ENCODE assay signal across 30 cellular contexts in genomic region chr2:98155721-98156120, GRCh38.
"Had no signal": no experiment of that assay in that cellular context is flagged by ENCODE, and none has a peak within 500 bp of the region (broad histone marks: within the 10 kb centered on the region; RNA-seq: fewer than 3 reads in every experiment).

No MANE protein-coding gene starts in this region.

- ATAC-seq: activated T-cell treated with anti-CD3 and anti-CD28 coated beads, Interleukin-2, amount 50 U/mL, for 72 hours; body of pancreas; lower lobe of right lung; mucosa of descending colon; stimulated activated effector memory CD8-positive, alpha-beta T cell treated with anti-CD3 and anti-CD28 coated beads, Interleukin-12 subunit alpha, Interleukin-12 subunit beta, amount 100 ng/mL, for 72 hours; stimulated activated naive CD8-positive, alpha-beta T cell treated with anti-CD3 and anti-CD28 coated beads, Interleukin-15, amount 100 ng/mL, for 72 hours had no signal

- H3K4me1 ChIP-seq: body of pancreas, lower lobe of right lung, thyroid gland, upper lobe of left lung, vagina had no signal

- H3K27me3 Mint-ChIP-seq: stimulated activated naive CD8-positive, alpha-beta T cell treated with anti-CD3 and anti-CD28 coated beads, Interleukin-15, amount 100 ng/mL, for 72 hours had no signal

- H3K36me3 ChIP-seq: esophagus muscularis mucosa, lower lobe of right lung, neutrophil, sigmoid colon, thyroid gland, upper lobe of left lung, vagina had no signal

- H3K9me3 Mint-ChIP-seq: activated CD4-positive, alpha-beta memory T cell treated with anti-CD3 and anti-CD28 coated beads, Interleukin-2, amount 10 ng/mL, durations not matched to agents 7 days and 5 days; activated CD4-positive, alpha-beta T cell treated with anti-CD3 and anti-CD28 coated beads, Interleukin-2, amount 10 ng/mL, durations not matched to agents 24 days and 14 days; activated T-cell treated with anti-CD3 and anti-CD28 coated beads, Interleukin-2, amount 50 U/mL, for 72 hours; nephron; stimulated activated effector memory CD8-positive, alpha-beta T cell treated with anti-CD3 and anti-CD28 coated beads, Interleukin-12 subunit alpha, Interleukin-12 subunit beta, amount 100 ng/mL, for 72 hours; stimulated activated naive CD8-positive, alpha-beta T cell treated with anti-CD3 and anti-CD28 coated beads, Interleukin-15, amount 100 ng/mL, for 72 hours had no signal

- FAIRE-seq: endothelial cell of umbilical vein, kidney, small intestine had no signal

- H3K4me3 ChIP-seq: body of pancreas, esophagus muscularis mucosa, lower lobe of right lung, mucosa of descending colon, sigmoid colon, thyroid gland, upper lobe of left lung, vagina had no signal

- H3K27ac Mint-ChIP-seq: activated CD4-positive, alpha-beta memory T cell treated with anti-CD3 and anti-CD28 coated beads, Interleukin-2, amount 10 ng/mL, durations not matched to agents 7 days and 5 days; activated CD4-positive, alpha-beta T cell treated with anti-CD3 and anti-CD28 coated beads, Interleukin-2, amount 10 ng/mL, durations not matched to agents 24 days and 14 days; activated naive CD8-positive, alpha-beta T cell; activated T-cell treated with anti-CD3 and anti-CD28 coated beads, Interleukin-2, amount 50 U/mL, for 72 hours; stimulated activated effector memory CD8-positive, alpha-beta T cell treated with anti-CD3 and anti-CD28 coated beads, Interleukin-12 subunit alpha, Interleukin-12 subunit beta, amount 100 ng/mL, for 72 hours; stimulated activated naive CD8-positive, alpha-beta T cell treated with anti-CD3 and anti-CD28 coated beads, Interleukin-15, amount 100 ng/mL, for 72 hours had no signal

- H3K36me3 Mint-ChIP-seq: activated naive CD8-positive, alpha-beta T cell; stimulated activated effector memory CD8-positive, alpha-beta T cell treated with anti-CD3 and anti-CD28 coated beads, Interleukin-12 subunit alpha, Interleukin-12 subunit beta, amount 100 ng/mL, for 72 hours had no signal

- H3K9me3 ChIP-seq: body of pancreas, esophagus muscularis mucosa, lower lobe of right lung, mucosa of descending colon, neutrophil, sigmoid colon, thyroid gland, upper lobe of left lung, vagina had no signal

- H3K4me3 Mint-ChIP-seq: activated CD4-positive, alpha-beta memory T cell treated with anti-CD3 and anti-CD28 coated beads, Interleukin-2, amount 10 ng/mL, durations not matched to agents 7 days and 5 days; activated CD4-positive, alpha-beta T cell treated with anti-CD3 and anti-CD28 coated beads, Interleukin-2, amount 10 ng/mL, durations not matched to agents 24 days and 14 days; activated naive CD8-positive, alpha-beta T cell; activated T-cell treated with anti-CD3 and anti-CD28 coated beads, Interleukin-2, amount 50 U/mL, for 72 hours; nephron; stimulated activated effector memory CD8-positive, alpha-beta T cell treated with anti-CD3 and anti-CD28 coated beads, Interleukin-12 subunit alpha, Interleukin-12 subunit beta, amount 100 ng/mL, for 72 hours; stimulated activated naive CD8-positive, alpha-beta T cell treated with anti-CD3 and anti-CD28 coated beads, Interleukin-15, amount 100 ng/mL, for 72 hours had no signal

- H3K4me1 Mint-ChIP-seq: activated CD4-positive, alpha-beta memory T cell treated with anti-CD3 and anti-CD28 coated beads, Interleukin-2, amount 10 ng/mL, durations not matched to agents 7 days and 5 days; activated CD4-positive, alpha-beta T cell treated with anti-CD3 and anti-CD28 coated beads, Interleukin-2, amount 10 ng/mL, durations not matched to agents 24 days and 14 days; stimulated activated naive CD8-positive, alpha-beta T cell treated with anti-CD3 and anti-CD28 coated beads, Interleukin-15, amount 100 ng/mL, for 72 hours had no signal

- H3K27me3 ChIP-seq: body of pancreas, esophagus muscularis mucosa, neutrophil, sigmoid colon, thyroid gland, upper lobe of left lung, vagina had no signal

- H3K27ac ChIP-seq: body of pancreas, esophagus muscularis mucosa, lower lobe of right lung, neutrophil, sigmoid colon, thyroid gland, upper lobe of left lung, vagina had no signal

- DNase-seq: activated CD4-positive, alpha-beta memory T cell treated with anti-CD3 and anti-CD28 coated beads, Interleukin-2, amount 10 ng/mL, durations not matched to agents 7 days and 5 days; activated CD4-positive, alpha-beta T cell treated with anti-CD3 and anti-CD28 coated beads, Interleukin-2, amount 10 ng/mL, durations not matched to agents 24 days and 14 days; activated CD4-positive, CD25-positive, alpha-beta regulatory T cell treated with anti-CD3 and anti-CD28 coated beads, Interleukin-2, amount 50 U/mL, for 72 hours; activated naive CD4-positive, alpha-beta T cell; activated T-cell treated with anti-CD3 and anti-CD28 coated beads for 4 hours; activated T-cell treated with anti-CD3 and anti-CD28 coated beads, Interleukin-2, amount 50 U/mL, for 72 hours; anterior cingulate cortex; body of pancreas; caudate nucleus; foreskin melanocyte; glutamatergic neuron; hippocampal formation; kidney; lower lobe of right lung; mucosa of descending colon; sigmoid colon; small intestine; stimulated activated CD4-positive, alpha-beta T cell treated with anti-CD3 and anti-CD28 coated beads, Interleukin-4, amount 100 ng/mL, for 24 hours; stimulated activated naive CD8-positive, alpha-beta T cell treated with anti-CD3 and anti-CD28 coated beads, Interleukin-15, amount 100 ng/mL, for 72 hours; substantia nigra; T-helper 2 cell; thyroid gland; upper lobe of left lung had no signal
